9 cellular contexts compared by ENCODE assay signal in genomic region chr7:123468303-123468702, GRCh38.
"Had no signal": no experiment of that assay in that cellular context is flagged by ENCODE, and none has a peak within 500 bp of the region (broad histone marks: within the 10 kb centered on the region; RNA-seq: fewer than 3 reads in every experiment).

No MANE protein-coding gene starts in this region.

- H3K36me3 ChIP-seq: HAP-1 had no signal

- H3K4me3 ChIP-seq: GM23248, GM23338, HAP-1 had no signal

- H3K9me3 ChIP-seq: HAP-1 had no signal

- H3K4me1 ChIP-seq: HAP-1 had no signal

- ATAC-seq: GM23338, HCT116 had no signal

- DNase-seq: GM23248, GOT3, H7, H9, HCEC 1CT, HFFc6 had no signal

- H3K4me2 ChIP-seq: GM23338 had no signal

- H3K27ac ChIP-seq: GM23248 had no signal

- H2AFZ ChIP-seq: GM23248, GM23338 had no signal

- H3K9ac ChIP-seq: GM23248 had no signal
